24 cellular contexts compared by ENCODE assay signal in genomic region chr11:1408346-1408745, GRCh38. TPM values are rescaled to one million over a fixed set of nuclear protein-coding genes. Genes with fewer than 3 reads are reported as not detected.
"Had no signal": no experiment of that assay in that cellular context is flagged by ENCODE, and none has a peak within 500 bp of the region (broad histone marks: within the 10 kb centered on the region; RNA-seq: fewer than 3 reads in every experiment).

No MANE protein-coding gene starts in this region.

- H3K9me3 Mint-ChIP-seq: central memory CD8-positive, alpha-beta T cell; dendritic cell treated with granulocyte-macrophage colony-stimulating factor and Interleukin-4, amounts not matched to agents 40 ng/mL and 50 ng/mL, for 4 days; memory B cell; natural killer cell treated with Interleukin-12 subunit alpha and Interleukin-12 subunit beta and Interleukin-15 and Interleukin-18, amount 100 ng/mL, for 72 hours; stimulated activated naive B cell treated with anti-CD40 and anti-IgM and Interleukin-4, amounts not matched to agents 10 μg/mL and 1 μg/mL and 100 μg/mL, for 72 hours; stimulated activated naive CD8-positive, alpha-beta T cell treated with anti-CD3 and anti-CD28 coated beads, Interleukin-15, amount 100 ng/mL, for 72 hours; type B pancreatic cell had no signal

- H3K4me3 ChIP-seq: colonic mucosa, esophagus muscularis mucosa, gastroesophageal sphincter, lung, ovary, right lobe of liver, suprapubic skin, thyroid gland had no signal

- ATAC-seq: foreskin keratinocyte; gastroesophageal sphincter; stimulated activated naive B cell treated with anti-CD40 and anti-IgM and Interleukin-4, amounts not matched to agents 10 μg/mL and 1 μg/mL and 100 μg/mL, for 72 hours; stimulated activated naive CD8-positive, alpha-beta T cell treated with anti-CD3 and anti-CD28 coated beads, Interleukin-15, amount 100 ng/mL, for 72 hours had no signal

- H3K27ac ChIP-seq: colonic mucosa, esophagus muscularis mucosa, foreskin keratinocyte, gastroesophageal sphincter, ovary, right lobe of liver, suprapubic skin, thyroid gland had no signal

- H3K4me1 ChIP-seq: colonic mucosa, esophagus muscularis mucosa, foreskin keratinocyte, gastroesophageal sphincter, right lobe of liver, suprapubic skin, thyroid gland had no signal

- H3K36me3 Mint-ChIP-seq: memory B cell; natural killer cell treated with Interleukin-12 subunit alpha and Interleukin-12 subunit beta and Interleukin-15 and Interleukin-18, amount 100 ng/mL, for 72 hours; stimulated activated naive B cell treated with anti-CD40 and anti-IgM and Interleukin-4, amounts not matched to agents 10 μg/mL and 1 μg/mL and 100 μg/mL, for 72 hours; type B pancreatic cell had no signal

- H3K27me3 ChIP-seq: colonic mucosa, foreskin keratinocyte, ovary, right lobe of liver, thyroid gland had no signal

- DNase-seq: colonic mucosa; effector CD8-positive, alpha-beta T cell; endodermal cell; foreskin keratinocyte; occipital lobe; ovary; retina; right lobe of liver; small intestine; stimulated activated CD4-positive, alpha-beta T cell treated with anti-CD3 and anti-CD28 coated beads, Interleukin-15, amount 100 ng/mL, for 24 hours; stimulated activated CD4-positive, alpha-beta T cell treated with anti-CD3 and anti-CD28 coated beads, Interleukin-2, amount 100 ng/mL, for 48 hours; stimulated activated naive B cell treated with anti-CD40 and anti-IgM and Interleukin-4, amounts not matched to agents 10 μg/mL and 1 μg/mL and 100 μg/mL, for 72 hours; stimulated activated naive CD8-positive, alpha-beta T cell treated with anti-CD3 and anti-CD28 coated beads, Interleukin-15, amount 100 ng/mL, for 72 hours; thyroid gland had no signal

- H3K27me3 Mint-ChIP-seq: central memory CD8-positive, alpha-beta T cell; natural killer cell treated with Interleukin-12 subunit alpha and Interleukin-12 subunit beta and Interleukin-15 and Interleukin-18, amount 100 ng/mL, for 72 hours; type B pancreatic cell had no signal

- H3K4me1 Mint-ChIP-seq: central memory CD8-positive, alpha-beta T cell; endodermal cell; memory B cell; stimulated activated naive B cell treated with anti-CD40 and anti-IgM and Interleukin-4, amounts not matched to agents 10 μg/mL and 1 μg/mL and 100 μg/mL, for 72 hours; stimulated activated naive CD8-positive, alpha-beta T cell treated with anti-CD3 and anti-CD28 coated beads, Interleukin-15, amount 100 ng/mL, for 72 hours had no signal

- H3K36me3 ChIP-seq: colonic mucosa, esophagus muscularis mucosa, gastroesophageal sphincter, ovary, right lobe of liver, suprapubic skin, thyroid gland had no signal

- H3K27ac Mint-ChIP-seq: dendritic cell treated with granulocyte-macrophage colony-stimulating factor and Interleukin-4, amounts not matched to agents 40 ng/mL and 50 ng/mL, for 4 days; endodermal cell; memory B cell; natural killer cell treated with Interleukin-12 subunit alpha and Interleukin-12 subunit beta and Interleukin-15 and Interleukin-18, amount 100 ng/mL, for 72 hours; stimulated activated naive B cell treated with anti-CD40 and anti-IgM and Interleukin-4, amounts not matched to agents 10 μg/mL and 1 μg/mL and 100 μg/mL, for 72 hours; type B pancreatic cell had no signal

- H3K9me3 ChIP-seq: colonic mucosa, esophagus muscularis mucosa, gastroesophageal sphincter, ovary, right lobe of liver, suprapubic skin, thyroid gland had no signal

- H3K4me3 Mint-ChIP-seq: central memory CD8-positive, alpha-beta T cell; dendritic cell treated with granulocyte-macrophage colony-stimulating factor and Interleukin-4, amounts not matched to agents 40 ng/mL and 50 ng/mL, for 4 days; endodermal cell; memory B cell; natural killer cell treated with Interleukin-12 subunit alpha and Interleukin-12 subunit beta and Interleukin-15 and Interleukin-18, amount 100 ng/mL, for 72 hours; stimulated activated naive B cell treated with anti-CD40 and anti-IgM and Interleukin-4, amounts not matched to agents 10 μg/mL and 1 μg/mL and 100 μg/mL, for 72 hours; stimulated activated naive CD8-positive, alpha-beta T cell treated with anti-CD3 and anti-CD28 coated beads, Interleukin-15, amount 100 ng/mL, for 72 hours; type B pancreatic cell had no signal

RNA-seq across cellular contexts. Expression of gene BRSK2, which starts 18.6 kb away (rescaled TPM):
- polyA plus RNA-seq: liver had no signal
